15 cellular contexts compared by ENCODE assay signal in genomic region chr19:43450545-43450997, GRCh38. TPM values are rescaled to one million over a fixed set of nuclear protein-coding genes. Genes with fewer than 3 reads are reported as not detected.
A peak's percentile ranks its signal among the peaks of the same experiment; 100 is the strongest.
DNase-seq lines count a peak whose midpoint lies in the region; FAIRE-seq and TF ChIP-seq lines count a peak whose summit lies in the region.
"Had no signal": no experiment of that assay in that cellular context is flagged by ENCODE, and none has a peak within 500 bp of the region (broad histone marks: within the 10 kb centered on the region; RNA-seq: fewer than 3 reads in every experiment).

No MANE protein-coding gene starts in this region.

- no peaks in the 10 kb centered on the region for H3K9me3 ChIP-seq in endodermal cell (ENCODE audit: control insufficient read depth, low read length)
- H3K9me3 ChIP-seq: right atrium auricular region had no signal

- DNase-seq in RCC 7860 (ENCODE audit: low spot score) (peak; percentile 39), dedifferentiated amniotic fluid mesenchymal stem cell (ENCODE audit: extremely low spot score) (peak; percentile 28), skeletal muscle cell (ENCODE audit: low read depth) (peak; percentile 67), endodermal cell (no peak), RKO (ENCODE audit: low spot score) (no peak), D721Med (ENCODE audit: insufficient read length, low spot score) (no peak)
- DNase-seq: activated naive CD4-positive, alpha-beta T cell; NCI-H1092; NCI-H526; SHP77 treated with DMSO at 0.1 percent for 48 hours had no signal

- no peaks in the 10 kb centered on the region for H3K4me1 ChIP-seq in endodermal cell (ENCODE audit: control insufficient read depth, insufficient read depth, low read length)
- H3K4me1 ChIP-seq: right atrium auricular region had no signal

- H3K36me3 Mint-ChIP-seq in endodermal cell (ENCODE audit: low read depth) = no peaks in the 10 kb centered on the region

- H3K36me3 ChIP-seq in endodermal cell (ENCODE audit: control insufficient read depth, insufficient read depth, low read length) = no peaks in the 10 kb centered on the region
- H3K36me3 ChIP-seq: right atrium auricular region had no signal

- H3K9ac ChIP-seq in endodermal cell (ENCODE audit: extremely low read depth, low read length, poor library complexity, severe bottlenecking) = no peak overlapping the region

- WGBS in endodermal cell (ENCODE audit: insufficient coverage in 1 of 2, insufficient read length in 1 of 2), 2 experiments = 90 to 100% methylated on average over 2 of the region's 2 CpGs

- TF ChIP-seq CTCF in endodermal cell (conservative IDR thresholded peaks at IDR 0.05) = no peak
- TF ChIP-seq CTCF in D721Med (IDR thresholded peaks at IDR 0.05; ENCODE audit: insufficient read depth, missing control alignments) = no peak

- H3K4me3 Mint-ChIP-seq in endodermal cell = no peak overlapping the region

- no peaks in the 10 kb centered on the region for H3K4me1 Mint-ChIP-seq in endodermal cell

- no peak overlapping the region for H3K27ac Mint-ChIP-seq in endodermal cell

- peak; percentile 29 for FAIRE-seq in RCC 7860 (lab: Jason Lieb, UNC)
- FAIRE-seq in D721Med (lab: Jason Lieb, UNC) = no peak

- H3K4me3 ChIP-seq in skeletal muscle cell (ENCODE audit: low read depth, low read length) (no peak overlapping the region), endodermal cell (ENCODE audit: low read length) (no peak overlapping the region)
- H3K4me3 ChIP-seq: hepatocyte, right atrium auricular region had no signal

- no peak overlapping the region for H3K27ac ChIP-seq in endodermal cell (ENCODE audit: low read depth, low read length)
- H3K27ac ChIP-seq: hepatocyte, right atrium auricular region had no signal

- H3K27me3 ChIP-seq in endodermal cell (ENCODE audit: control insufficient read depth, insufficient read depth, low read length, poor library complexity, severe bottlenecking) = no peaks in the 10 kb centered on the region
- H3K27me3 ChIP-seq: hepatocyte, right atrium auricular region had no signal

- peaks cover 6% of the 10 kb centered on the region for H3K27me3 Mint-ChIP-seq in endodermal cell (ENCODE audit: insufficient read depth)

- peaks cover 14% of the 10 kb centered on the region for H3K9me3 Mint-ChIP-seq in endodermal cell

RNA-seq across cellular contexts. Expression of gene LYPD3, which starts 14.8 kb away (rescaled TPM):
- under 1 TPM; 0.33 to 0.51 TPM for total RNA-seq in endodermal cell
- polyA plus RNA-seq in endodermal cell (2013, experiment 1 of 2) = 1.9 TPM
- 1.4 TPM for polyA plus RNA-seq in endodermal cell (2013, experiment 2 of 2)

RNA-seq across cellular contexts. Expression of gene TEX101, which starts 35.9 kb away (rescaled TPM):
- under 1 TPM in 1 of 2 donors, not detected in 1; 0.59 TPM for total RNA-seq in endodermal cell
- not detected for polyA plus RNA-seq in endodermal cell (2013, experiment 1 of 2)
- polyA plus RNA-seq in endodermal cell (2013, experiment 2 of 2) = not detected
- total RNA-seq: dermis microvascular lymphatic vessel endothelial cell, hepatocyte, mesenteric fat pad, right atrium auricular region, ureter had no signal
- polyA plus RNA-seq: hepatocyte had no signal

RNA-seq across cellular contexts. Expression of gene PHLDB3, which starts 54.0 kb away (rescaled TPM):
- 10 to 100 TPM in 1 of 2 donors, 1 to 10 TPM in 1; 7.7 to 13.5 TPM for total RNA-seq in endodermal cell
- 7.9 TPM for polyA plus RNA-seq in endodermal cell (2013, experiment 1 of 2)
- polyA plus RNA-seq in endodermal cell (2013, experiment 2 of 2) = 9.2 TPM

Comparison
In these comparisons a context has a peak if more than half of its experiments do, and no peak if none do; other contexts are left out.
1. DNase-seq: peak in RCC 7860 (single experiment), dedifferentiated amniotic fluid mesenchymal stem cell (single experiment) and skeletal muscle cell (single experiment); none in endodermal cell (single experiment), RKO (single experiment) and D721Med (single experiment).